Comparison of ENCODE assay signal across 8 cellular contexts in the genomic region with DNA sequence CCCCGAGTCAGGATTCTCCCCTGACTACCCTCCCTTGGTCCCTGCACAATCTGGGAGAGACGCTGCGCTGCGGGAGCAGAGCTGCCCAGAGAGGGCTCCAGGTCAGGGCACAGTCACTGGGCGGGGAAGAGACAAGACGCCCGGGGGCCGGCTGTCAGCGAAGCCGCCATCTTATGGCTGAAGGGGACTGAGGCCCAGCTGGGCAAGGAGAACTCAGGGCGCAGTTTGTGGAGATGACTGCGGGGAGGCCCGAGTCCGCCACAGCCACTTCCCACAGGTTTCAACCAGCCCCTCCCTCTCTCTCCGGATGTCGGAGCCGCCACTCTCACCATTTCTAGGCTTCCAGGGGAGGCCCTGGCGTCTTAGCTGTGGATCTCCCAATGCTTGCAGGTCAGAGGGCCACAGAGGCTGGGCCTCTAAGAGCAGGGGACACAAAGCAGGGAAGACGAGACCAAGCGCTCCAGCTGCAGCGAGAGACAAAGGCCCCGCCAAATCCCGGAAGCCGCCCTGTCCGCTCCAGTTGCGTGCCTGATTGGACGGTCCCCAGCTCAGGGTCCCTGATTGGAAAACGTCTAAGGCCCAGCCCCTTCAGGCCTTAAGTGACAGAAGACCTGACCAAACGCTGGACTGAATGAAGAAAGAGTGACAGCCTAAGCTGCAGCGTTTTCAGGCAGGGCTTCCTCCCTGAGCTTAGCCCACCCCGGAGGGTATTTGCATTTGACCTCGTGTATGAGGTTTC. TPM values are rescaled to one million over a fixed set of nuclear protein-coding genes. Genes with fewer than 3 reads are reported as not detected.
DNase-seq lines count a peak whose midpoint lies in the region; ATAC-seq, FAIRE-seq and TF ChIP-seq lines count a peak whose summit lies in the region.

A gene (minus strand): TSS at position 484 of the 739 bp plus-strand sequence. CDS start 152 bp downstream, at position 332.

- DNase-seq in GM10266 (ENCODE audit: extremely low spot score) (peak; percentile 86), NCI-H1417 treated with DMSO at 0.1 percent for 48 hours (lab: John Stamatoyannopoulos, UW) (peak; percentile 70), SW 1271 (lab: John Stamatoyannopoulos, UW) (peak; percentile 95), cardiac muscle cell (ENCODE audit: low read depth in 1 of 2, low spot score in 1 of 2) (peak; percentile 97 to 99), pancreas (peak; percentile 89 to 95 (median 92)), tibial artery (peak; percentile 93 to 94)
- DNase-seq in activated naive CD8-positive, alpha-beta T cell treated with anti-CD3 and anti-CD28 coated beads, Interleukin-2, amount 50 U/mL, for 16 hours (ENCODE audit: low read depth, low spot score): peak; percentile 76

- intact Hi-C loops in pancreas (cut with DNase I): no loop called here
- intact Hi-C loops in tibial artery (cut with DNase I; ENCODE audit: low total_unique reads): loop anchor here (10.0 kb wide), 1 partner anchor 145 kb away; a partner anchor contains a TSS

- peak; percentile 94 for FAIRE-seq in pancreas (lab: Jason Lieb, UNC)

- peak within 1 kb of the TSS; percentile 63 for H3K4me3 ChIP-seq in cardiac muscle cell
- peak within 1 kb of the TSS; percentile 39 to 74 (median 68) for H3K4me3 ChIP-seq in pancreas
- H3K4me3 ChIP-seq in tibial artery: peak within 1 kb of the TSS; percentile 51 to 55

- peak; percentile 99 for ATAC-seq in HG02623 (IDR thresholded peaks at IDR 0.05; ENCODE audit: unreplicated experiment)
- ATAC-seq in pancreas: peak; percentile 98 to 100 (median 99)

- no peaks in the 10 kb centered on the region for H3K27me3 ChIP-seq in cardiac muscle cell
- H3K27me3 ChIP-seq in pancreas: no peaks in the 10 kb centered on the region
- no peaks in the 10 kb centered on the region for H3K27me3 ChIP-seq in tibial artery

- H3K4me1 ChIP-seq in cardiac muscle cell (ENCODE audit: low read depth) (no peaks in the 10 kb centered on the region), pancreas (no peaks in the 10 kb centered on the region), tibial artery (peaks cover 0 to 13% (median 5%) of the 10 kb centered on the region in 4 donors)

- no peak for TF ChIP-seq CTCF in GM10266 (IDR thresholded peaks at IDR 0.05; ENCODE audit: control insufficient read depth, insufficient read depth, low read depth, missing control alignments)
- TF ChIP-seq CTCF in cardiac muscle cell (IDR thresholded peaks at IDR 0.05; ENCODE audit: low read depth, low read length): no peak
- no peak for TF ChIP-seq CTCF in pancreas (IDR thresholded peaks at IDR 0.05)
- TF ChIP-seq CTCF in tibial artery (IDR thresholded peaks at IDR 0.05): no peak

- 0 to 1% methylated on average over 32 of the region's 32 CpGs for WGBS in pancreas, 2 donors

- no peaks in the 10 kb centered on the region for H3K36me3 ChIP-seq in cardiac muscle cell
- no peaks in the 10 kb centered on the region for H3K36me3 ChIP-seq in pancreas
- no peaks in the 10 kb centered on the region for H3K36me3 ChIP-seq in tibial artery

- H3K27ac ChIP-seq in cardiac muscle cell: peak within 1 kb of the TSS; percentile 82
- H3K27ac ChIP-seq in pancreas: peak within 1 kb of the TSS; percentile 37 to 66 (median 52)
- peak within 1 kb of the TSS; percentile 3 to 34 for H3K27ac ChIP-seq in tibial artery

- H3K9me3 ChIP-seq in cardiac muscle cell (ENCODE audit: low read depth) (no peaks in the 10 kb centered on the region), pancreas (no peaks in the 10 kb centered on the region), tibial artery (no peaks in the 10 kb centered on the region)

RNA-seq across cellular contexts. Expression of the gene that starts here (rescaled TPM):
- total RNA-seq in cardiac muscle cell (5.4 and 10.9 TPM in 2 replicates), pancreas (1 to 10 TPM in 1 of 6 donors, under 1 TPM in 5; 0.19 to 2.2 (median 0.73) TPM)
- polyA plus RNA-seq in cardiac muscle cell (1.7 and 3.0 TPM in 2 replicates), pancreas (under 1 TPM in 1 of 2 donors, not detected in 1; 0.11 TPM)

Comparison
In these comparisons a context has a peak if more than half of its experiments do, and no peak if none do; other contexts are left out.
1. Peak in every context shown above with its lines: DNase-seq, ATAC-seq, H3K4me3 ChIP-seq and H3K27ac ChIP-seq.
2. H3K27ac ChIP-seq: peak in every context shown above with its lines; median percentile 82 in cardiac muscle cell; 52 in pancreas; 18 in tibial artery.